Comparison of ENCODE assay signal across 29 cellular contexts in the genomic region with DNA sequence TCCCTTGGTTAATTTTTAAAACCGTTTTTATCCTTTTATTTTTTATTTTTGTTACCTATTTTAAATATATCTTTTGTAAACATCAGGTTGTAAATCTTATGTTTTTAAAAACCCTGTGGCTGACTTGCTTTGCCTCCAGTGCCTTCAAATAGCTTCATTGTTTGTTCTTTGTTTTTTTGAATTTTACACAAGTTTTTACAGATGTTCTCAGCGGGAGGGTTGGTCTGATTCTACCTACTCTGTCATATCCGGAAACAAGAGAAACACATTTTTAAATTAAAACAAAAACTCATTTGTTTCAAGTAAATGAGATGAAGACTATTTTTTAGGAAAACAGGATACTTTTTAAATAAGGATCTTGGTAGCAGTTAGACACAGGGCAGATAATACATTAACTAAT.
"Had no signal": no experiment of that assay in that cellular context is flagged by ENCODE, and none has a peak within 500 bp of the region (broad histone marks: within the 10 kb centered on the region; RNA-seq: fewer than 3 reads in every experiment).

No MANE protein-coding gene starts in this region.

- H3K4me3 ChIP-seq: breast epithelium, MG63, SJCRH30, SK-N-MC had no signal

- DNase-seq: activated B cell treated with CpG ODN at 0.5 μM for 24 hours; activated CD4-positive, alpha-beta memory T cell treated with anti-CD3 and anti-CD28 coated beads, Interleukin-2, amount 10 ng/mL, durations not matched to agents 7 days and 5 days; activated CD4-positive, alpha-beta T cell treated with anti-CD3 and anti-CD28 coated beads for 4 hours; activated CD4-positive, CD25-positive, alpha-beta regulatory T cell treated with anti-CD3 and anti-CD28 coated beads, Interleukin-2, amount 50 U/mL, for 72 hours; activated CD8-positive, alpha-beta memory T cell treated with anti-CD3 and anti-CD28 coated beads for 24 hours; activated CD8-positive, alpha-beta memory T cell treated with anti-CD3 and anti-CD28 coated beads, Interleukin-2, amount 10 ng/mL, durations not matched to agents 7 days and 5 days; activated CD8-positive, alpha-beta memory T cell treated with anti-CD3 and anti-CD28 coated beads, Interleukin-2, amount 50 U/mL, for 48 hours; activated effector memory CD4-positive, alpha-beta T cell treated with Interleukin-2 at 50 U/mL for 16 hours; activated naive CD4-positive, alpha-beta T cell treated with anti-CD3 and anti-CD28 coated beads, Interleukin-2, amount 10 ng/mL, durations not matched to agents 7 days and 5 days; activated naive CD8-positive, alpha-beta T cell treated with anti-CD3 and anti-CD28 coated beads, Interleukin-2, amount 50 U/mL, for 24 hours; activated T-cell treated with anti-CD3 and anti-CD28 coated beads, Interleukin-2, amount 50 U/mL, for 48 hours; aorta; Kasumi-1; KG1; MG63; NCI-H1048; NCI-H1105 treated with DMSO at 0.1 percent for 48 hours; NCI-H1436; NCI-H1694; NCI-H1930; NCI-H2081 treated with DMSO at 0.1 percent for 48 hours; NCI-H226; NCI-H524 treated with DMSO at 0.1 percent for 48 hours; SHP77; SJCRH30; T1000 had no signal

- ATAC-seq: activated CD8-positive, alpha-beta memory T cell treated with anti-CD3 and anti-CD28 coated beads, Interleukin-2, amount 10 ng/mL, durations not matched to agents 7 days and 5 days; activated naive CD8-positive, alpha-beta T cell treated with anti-CD3 and anti-CD28 coated beads, Interleukin-2, amount 50 U/mL, for 24 hours; Panc1 had no signal
